ENCODE assay signal across 8 cellular contexts in the genomic region with DNA sequence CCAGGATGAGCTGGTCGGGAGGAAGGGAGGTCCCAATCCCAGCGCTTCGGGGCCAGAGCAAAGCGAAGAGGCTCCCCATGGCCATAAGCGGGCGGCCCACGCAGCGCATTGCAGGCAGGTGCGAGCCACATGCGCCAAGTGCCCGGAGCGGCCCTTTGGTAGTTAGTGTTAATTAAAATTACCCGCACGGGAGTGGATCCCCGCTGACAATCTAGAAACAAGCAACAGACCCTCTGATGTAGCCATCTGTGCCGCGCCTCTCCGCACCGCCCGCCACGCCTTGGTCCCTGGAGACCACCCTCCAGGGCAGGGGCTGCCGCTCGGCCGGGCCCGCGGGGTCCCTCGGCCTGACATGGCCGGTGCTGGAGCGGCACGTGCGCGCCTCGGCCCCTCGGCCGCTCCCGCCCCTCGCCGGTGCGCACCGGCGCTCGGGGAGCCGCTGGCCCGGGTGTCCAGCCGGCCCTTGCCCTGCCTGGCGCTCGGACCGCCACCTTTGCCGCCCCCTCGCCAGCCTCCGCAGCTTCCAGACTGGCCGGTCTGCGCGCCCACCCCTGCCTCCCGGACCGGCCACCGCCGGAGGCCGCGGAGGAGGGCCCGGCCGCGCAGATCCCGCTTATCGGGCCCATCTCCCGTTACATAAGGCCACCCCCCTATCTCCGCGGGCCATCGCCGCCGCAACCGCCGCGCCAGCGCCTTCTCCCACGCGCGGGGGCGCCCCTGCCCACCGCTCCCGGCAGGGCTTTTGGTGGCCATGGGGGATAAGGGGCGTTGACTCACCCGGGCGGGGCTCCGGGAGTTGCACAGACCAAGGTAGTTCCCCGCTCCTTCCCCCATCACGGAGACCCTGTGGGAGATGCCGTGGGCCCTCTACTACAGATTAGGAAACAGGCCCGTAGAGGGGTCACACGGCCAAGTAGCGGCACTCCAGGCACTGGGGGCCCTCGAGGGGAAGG. TPM values are rescaled to one million over a fixed set of nuclear protein-coding genes. Genes with fewer than 3 reads are reported as not detected.
A peak's percentile ranks its signal among the peaks of the same experiment; 100 is the strongest.
DNase-seq lines count a peak whose midpoint lies in the region; ATAC-seq, FAIRE-seq and TF ChIP-seq lines count a peak whose summit lies in the region.
"Had no signal": no experiment of that assay in that cellular context is flagged by ENCODE, and none has a peak within 500 bp of the region (broad histone marks: within the 10 kb centered on the region; RNA-seq: fewer than 3 reads in every experiment).

No MANE protein-coding gene starts in this region.

- H2AFZ ChIP-seq in endothelial cell of umbilical vein (ENCODE audit: low read depth, low read length): peak overlapping the region; percentile 91
- H2AFZ ChIP-seq in OCI-LY7 (ENCODE audit: low read length): no peak overlapping the region

- H3K4me3 Mint-ChIP-seq in WTC11: peak overlapping the region; percentile 53
- peak overlapping the region; percentile 56 to 63 (median 59) for H3K4me3 Mint-ChIP-seq in nephron

- peak overlapping the region in 2 of 3 experiments; percentile 32 to 43 for H3K4me3 ChIP-seq in endothelial cell of umbilical vein (replicated peaks in 1 of 3; ENCODE audit: insufficient read depth in 1 of 3, low read depth in 1 of 3, low read length in 3 of 3)
- no peak overlapping the region for H3K4me3 ChIP-seq in OCI-LY7 (ENCODE audit: low read depth, low read length, poor library complexity, severe bottlenecking)

- H3K36me3 Mint-ChIP-seq in WTC11 (no peaks in the 10 kb centered on the region), nephron (ENCODE audit: low read depth) (no peaks in the 10 kb centered on the region)

- H3K9ac ChIP-seq in endothelial cell of umbilical vein (replicated peaks; ENCODE audit: extremely low read depth, insufficient read depth, low read length): no peak overlapping the region

- H3K79me2 ChIP-seq in endothelial cell of umbilical vein (ENCODE audit: control insufficient read depth, insufficient read depth, low read length) (no peaks in the 10 kb centered on the region), OCI-LY7 (ENCODE audit: insufficient read depth, low read depth, low read length) (no peaks in the 10 kb centered on the region)

- no peak for TF ChIP-seq CTCF in WTC11 (IDR thresholded peaks at IDR 0.05)
- no peak for TF ChIP-seq CTCF in endothelial cell of umbilical vein (IDR thresholded peaks at IDR 0.05; ENCODE audit: extremely low read depth in 1 of 2, insufficient read depth in 1 of 2, low read depth in 1 of 2, low read length in 2 of 2)
- no peak for TF ChIP-seq CTCF in nephron (IDR thresholded peaks at IDR 0.05; ENCODE audit: unreplicated experiment in 3 of 3)
- TF ChIP-seq CTCF in OCI-LY7 (conservative IDR thresholded peaks at IDR 0.05; ENCODE audit: low read length): no peak

- H3K9me3 ChIP-seq in endothelial cell of umbilical vein (replicated peaks; ENCODE audit: control insufficient read depth, insufficient read depth, low read length): no peaks in the 10 kb centered on the region
- H3K9me3 ChIP-seq in OCI-LY7 (ENCODE audit: low read length): no peaks in the 10 kb centered on the region

- H3K27ac Mint-ChIP-seq in WTC11 (no peak overlapping the region), nephron (no peak overlapping the region)

- H3K4me1 Mint-ChIP-seq in WTC11 (peaks cover 11% of the 10 kb centered on the region), nephron (peaks cover 4% of the 10 kb centered on the region)

- H3K9me2 ChIP-seq in OCI-LY7 (ENCODE audit: insufficient read depth, low read length): no peaks in the 10 kb centered on the region

- ATAC-seq in WTC11: peak; percentile 57

- no peaks in the 10 kb centered on the region for H3K36me3 ChIP-seq in endothelial cell of umbilical vein (ENCODE audit: control insufficient read depth in 2 of 2, extremely low read depth in 1 of 2, insufficient read depth in 2 of 2, low read length in 2 of 2)
- H3K36me3 ChIP-seq in OCI-LY7 (ENCODE audit: insufficient read depth, low read length): no peaks in the 10 kb centered on the region

- no peak for TF ChIP-seq POLR2A in endothelial cell of umbilical vein (IDR thresholded peaks at IDR 0.05; ENCODE audit: low read depth, low read length)

- CTCF ChIA-PET in WTC11 (lab: Charles Lee) (interaction anchor here (1.2 to 2.6 kb wide), 2 partner anchors 129 to 164 kb away, joined by 3 to 9 read pairs; no protein-coding TSS in a partner anchor), endothelial cell of umbilical vein (lab: Charles Lee) (interaction anchor here (0.8 kb wide), 1 partner anchor 10 kb away, joined by 3 read pairs; no protein-coding TSS in a partner anchor), OCI-LY7 (lab: Charles Lee; ENCODE audit: unreplicated experiment) (no interaction called here)

- peak; percentile 31 for FAIRE-seq in GM18507 (lab: Jason Lieb, UNC)
- FAIRE-seq in endothelial cell of umbilical vein (lab: Jason Lieb, UNC): peak; percentile 28

- H3K4me2 ChIP-seq in endothelial cell of umbilical vein (ENCODE audit: insufficient read depth, low read length) (peak overlapping the region; percentile 77), OCI-LY7 (ENCODE audit: low read length) (no peak overlapping the region)

- no peaks in the 10 kb centered on the region for H3K9me1 ChIP-seq in endothelial cell of umbilical vein (replicated peaks; ENCODE audit: control insufficient read depth, extremely low read depth, insufficient read depth, low read length)

- no TSS peak for BruUV-seq in endothelial cell of umbilical vein (replicated peaks; lab: Mats Ljungman, UMichigan)
- no TSS peak for BruUV-seq in OCI-LY7 (replicated peaks; lab: Mats Ljungman, UMichigan)

- peaks cover 46% of the 10 kb centered on the region for H3K27me3 Mint-ChIP-seq in WTC11 (ENCODE audit: low read depth)
- H3K27me3 Mint-ChIP-seq in nephron (ENCODE audit: low read depth): peaks cover 52% of the 10 kb centered on the region

- no peaks in the 10 kb centered on the region for H3K9me3 Mint-ChIP-seq in WTC11
- H3K9me3 Mint-ChIP-seq in nephron: no peaks in the 10 kb centered on the region

- dilution Hi-C loops in endothelial cell of umbilical vein (cut with MboI; ENCODE audit: extremely low pct_ligation_motif_present, low sequenced_read_pairs): no loop called here

- H4K20me1 ChIP-seq in endothelial cell of umbilical vein (replicated peaks; ENCODE audit: control insufficient read depth, extremely low read depth, insufficient read depth, low read length): no peaks in the 10 kb centered on the region
- H4K20me1 ChIP-seq in OCI-LY7 (ENCODE audit: insufficient read depth, low read length): no peaks in the 10 kb centered on the region

- POLR2A ChIA-PET in WTC11 (lab: Charles Lee) (no interaction called here), endothelial cell of umbilical vein (lab: Charles Lee) (no interaction called here), OCI-LY7 (lab: Charles Lee) (no interaction called here)

- H3K4me1 ChIP-seq in endothelial cell of umbilical vein (ENCODE audit: control insufficient read depth, extremely low read depth, insufficient read depth, low read length) (peaks cover 9% of the 10 kb centered on the region), OCI-LY7 (ENCODE audit: insufficient read depth, low read length, poor library complexity, severe bottlenecking) (no peaks in the 10 kb centered on the region)

- intact Hi-C loops in endothelial cell of umbilical vein (cut with micrococcal nuclease): loop anchor here (5.0 kb wide), 1 partner anchor 269 kb away; no protein-coding TSS in a partner anchor
- intact Hi-C loops in OCI-LY7 (cut with micrococcal nuclease; ENCODE audit: unreplicated experiment): no loop called here

- DNase-seq in GM18507 (ENCODE audit: extremely low spot score, insufficient read length, low read depth) (no peak), WTC11 (ENCODE audit: low spot score) (peak; percentile 55), endothelial cell of umbilical vein (ENCODE audit: low read depth, low spot score) (peak; percentile 13), HPDE6-E6E7 (ENCODE audit: extremely low spot score) (no peak), dedifferentiated amniotic fluid mesenchymal stem cell (ENCODE audit: extremely low spot score) (no peak), OCI-LY7 (ENCODE audit: low spot score) (no peak)

- H3K27ac ChIP-seq in endothelial cell of umbilical vein (ENCODE audit: insufficient read depth, low read depth, low read length) (no peak overlapping the region), OCI-LY7 (ENCODE audit: low read depth, low read length, poor library complexity, severe bottlenecking) (no peak overlapping the region)
- H3K27ac ChIP-seq: VCaP had no signal

- peaks cover 4 to 8% of the 10 kb centered on the region in 2 experiments for H3K27me3 ChIP-seq in endothelial cell of umbilical vein (ENCODE audit: control insufficient read depth in 2 of 2, insufficient read depth in 2 of 2, low read length in 2 of 2)

TF ChIP-seq in endothelial cell of umbilical vein, 7 proteins besides CTCF, POLR2A, EP300 and RAD21:
- TF ChIP-seq GATA2 (IDR thresholded peaks at IDR 0.05; ENCODE audit: insufficient read depth, insufficient read length, low read depth, low read length) (peak; percentile 54), MYC (IDR thresholded peaks at IDR 0.05; ENCODE audit: low read depth, low read length) (no peak)

RNA-seq across cellular contexts. Expression of gene IL13, which starts 1.9 kb away (rescaled TPM):
- not detected in 3 replicates for total RNA-seq in WTC11 (2021)
- total RNA-seq in endothelial cell of umbilical vein: not detected in 2 replicates
- polyA plus RNA-seq in endothelial cell of umbilical vein: 0.06 TPM in 2 replicates
- not detected in 2 replicates for polyA plus RNA-seq in endothelial cell of umbilical vein (2011; cell fraction: cytosol; rRNA removed)
- polyA plus RNA-seq in endothelial cell of umbilical vein (2011; cell fraction: nucleus; rRNA removed): 0.59 and 0.71 TPM in 2 replicates
- polyA plus RNA-seq in endothelial cell of umbilical vein (2012): not detected in 2 replicates
- 0.47 TPM in 1 of 2 replicates, not detected in the other for polyA minus RNA-seq in endothelial cell of umbilical vein
- polyA minus RNA-seq in endothelial cell of umbilical vein (2011; cell fraction: cytosol; rRNA and poly(A)+ RNA removed): not detected
- polyA minus RNA-seq in endothelial cell of umbilical vein (2011; cell fraction: nucleus; rRNA and poly(A)+ RNA removed): 0.38 and 0.43 TPM in 2 replicates
- not detected in 2 replicates for total RNA-seq in OCI-LY7 (2014; rRNA removed; shearing (Covaris generic))
- total RNA-seq in OCI-LY7 (2022): not detected in 2 replicates

RNA-seq across cellular contexts. Expression of gene IL4, which starts 17.7 kb away (rescaled TPM):
- total RNA-seq in WTC11 (2021) (not detected in 3 replicates), endothelial cell of umbilical vein (not detected in 2 replicates), OCI-LY7 (2022) (not detected in 2 replicates)
- polyA plus RNA-seq in endothelial cell of umbilical vein: not detected in 2 replicates
- not detected in 2 replicates for polyA plus RNA-seq in endothelial cell of umbilical vein (2011; cell fraction: cytosol; rRNA removed)
- not detected in 2 replicates for polyA plus RNA-seq in endothelial cell of umbilical vein (2011; cell fraction: nucleus; rRNA removed)
- not detected in 2 replicates for polyA plus RNA-seq in endothelial cell of umbilical vein (2012)
- polyA minus RNA-seq in endothelial cell of umbilical vein: not detected in 2 replicates
- polyA minus RNA-seq in endothelial cell of umbilical vein (2011; cell fraction: cytosol; rRNA and poly(A)+ RNA removed): not detected
- polyA minus RNA-seq in endothelial cell of umbilical vein (2011; cell fraction: nucleus; rRNA and poly(A)+ RNA removed): not detected in 2 replicates
- total RNA-seq in OCI-LY7 (2014; rRNA removed; shearing (Covaris generic)): not detected in 2 replicates

Comparison
In these comparisons a context has a peak if more than half of its experiments do, and no peak if none do; other contexts are left out.
1. DNase-seq: peak in WTC11 (single experiment) and endothelial cell of umbilical vein (single experiment); none in GM18507 (single experiment), HPDE6-E6E7 (single experiment), dedifferentiated amniotic fluid mesenchymal stem cell (single experiment) and OCI-LY7 (single experiment).